11 cellular contexts compared by ENCODE assay signal in the genomic region with DNA sequence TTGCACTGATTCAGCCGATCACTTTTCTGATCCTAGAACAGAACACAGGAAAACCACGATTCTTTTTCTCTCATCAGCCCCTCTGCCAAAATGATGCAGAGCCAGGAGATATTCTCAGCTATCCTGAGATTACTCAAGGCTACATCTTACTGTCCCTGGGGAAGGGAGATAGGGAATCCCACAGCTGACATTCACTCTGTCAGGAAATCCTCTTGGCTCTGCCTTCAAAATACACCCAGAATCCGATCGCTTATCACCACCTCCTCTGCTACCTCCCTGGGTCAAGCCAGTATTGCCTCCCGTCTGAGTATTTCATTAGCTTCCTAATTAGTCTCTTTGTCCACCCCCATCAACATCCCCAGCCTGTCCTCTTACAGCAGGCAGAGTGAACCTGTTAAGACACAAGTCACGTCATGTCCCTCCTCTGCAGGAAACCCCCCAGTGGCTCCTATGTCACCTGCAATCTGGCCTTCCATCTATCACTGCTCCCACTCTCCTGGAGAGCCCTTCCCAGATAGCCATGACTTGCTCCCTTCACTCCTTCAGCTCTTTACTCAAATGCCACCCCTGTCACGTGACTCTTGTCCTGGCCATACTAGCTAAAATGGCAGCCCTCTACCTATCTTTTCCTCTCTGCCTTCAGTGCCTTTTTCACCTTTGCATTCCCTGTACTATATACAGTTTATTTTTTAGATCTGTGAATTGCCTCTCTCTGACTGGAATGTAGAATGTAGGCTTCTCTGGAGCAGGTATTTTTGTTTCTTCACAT.
DNase-seq lines count a peak whose midpoint lies in the region; ATAC-seq and TF ChIP-seq lines count a peak whose summit lies in the region.
"Had no signal": no experiment of that assay in that cellular context is flagged by ENCODE, and none has a peak within 500 bp of the region (broad histone marks: within the 10 kb centered on the region; RNA-seq: fewer than 3 reads in every experiment).

No MANE protein-coding gene starts in this region.

- H3K36me3 ChIP-seq in ACC112 (ENCODE audit: insufficient read depth, low read length) (no peaks in the 10 kb centered on the region), Peyer's patch (no peaks in the 10 kb centered on the region)
- no peaks in the 10 kb centered on the region for H3K36me3 ChIP-seq in CD4-positive, alpha-beta memory T cell (ENCODE audit: insufficient read depth, low read length)

- H2AFZ ChIP-seq in ACC112 (ENCODE audit: low read length, unreplicated experiment) = no peak overlapping the region

- no peak for TF ChIP-seq CTCF in Peyer's patch (IDR thresholded peaks at IDR 0.05)
- TF ChIP-seq CTCF in fibroblast of the aortic adventitia (IDR thresholded peaks at IDR 0.05; ENCODE audit: insufficient read depth, low read length) = no peak
- TF ChIP-seq CTCF in neural crest cell (conservative IDR thresholded peaks at IDR 0.05) = no peak

- intact Hi-C loops in CD4-positive, alpha-beta memory T cell (cut with micrococcal nuclease) = no loop called here

- H3K4me1 Mint-ChIP-seq in neural crest cell = peaks cover 49% of the 10 kb centered on the region
- H3K4me1 Mint-ChIP-seq in CD4-positive, alpha-beta memory T cell = peaks cover 6 to 14% (median 8%) of the 10 kb centered on the region in 4 donors

- CTCF ChIA-PET in CD4-positive, alpha-beta memory T cell (lab: Charles Lee; ENCODE audit: partially characterized antibody) = interaction anchor here (0.6 to 0.9 kb wide), 3 partner anchors 73 to 435 kb away, joined by 3 to 4 read pairs (median 4); no protein-coding TSS in a partner anchor

- H3K36me3 Mint-ChIP-seq in neural crest cell (ENCODE audit: low read depth) = no peaks in the 10 kb centered on the region
- H3K36me3 Mint-ChIP-seq in CD4-positive, alpha-beta memory T cell = peaks cover 15 to 27% of the 10 kb centered on the region in 2 donors

- H3K4me1 ChIP-seq in ACC112 (ENCODE audit: control insufficient read depth, insufficient read depth, low read length, unreplicated experiment) (peaks cover 49% of the 10 kb centered on the region), Peyer's patch (peaks cover 0 to 3% (median 0%) of the 10 kb centered on the region in 4 donors)
- no peaks in the 10 kb centered on the region for H3K4me1 ChIP-seq in CD4-positive, alpha-beta memory T cell (ENCODE audit: insufficient read depth, low read length)

- H3K9me3 Mint-ChIP-seq in neural crest cell = no peaks in the 10 kb centered on the region
- H3K9me3 Mint-ChIP-seq in CD4-positive, alpha-beta memory T cell = no peaks in the 10 kb centered on the region
- H3K9me3 Mint-ChIP-seq: naive B cell had no signal

- H3K27ac Mint-ChIP-seq in neural crest cell (ENCODE audit: unreplicated experiment) = peak overlapping the region; percentile 80
- H3K27ac Mint-ChIP-seq in CD4-positive, alpha-beta memory T cell = peak overlapping the region in 2 of 7 donors; percentile 28 to 31

- DNase-seq in Peyer's patch (no peak), fibroblast of the aortic adventitia (ENCODE audit: low read depth) (peak; percentile 34), neural crest cell (ENCODE audit: low read depth, low spot score) (no peak), UCSD-AML1 (lab: John Stamatoyannopoulos, UW; ENCODE audit: unreplicated experiment) (no peak), mucosa of gallbladder (ENCODE audit: low spot score) (no peak)
- no peak for DNase-seq in CD4-positive, alpha-beta memory T cell
- DNase-seq: activated T-cell treated with anti-CD3 and anti-CD28 coated beads for 4 hours, naive B cell, NCI-H2227 treated with DMSO at 0.1 percent for 48 hours had no signal

- ATAC-seq in HG03095 (IDR thresholded peaks at IDR 0.05; ENCODE audit: unreplicated experiment) = no peak

- POLR2A ChIA-PET in CD4-positive, alpha-beta memory T cell (lab: Charles Lee; ENCODE audit: partially characterized antibody) = no interaction called here

- no peak for TF ChIP-seq POLR2A in Peyer's patch (IDR thresholded peaks at IDR 0.05)

- H3K27ac ChIP-seq in ACC112 (ENCODE audit: low read depth, low read length) (peak overlapping the region; percentile 88), Peyer's patch (peak overlapping the region; percentile 18 to 86 (median 41))
- no peak overlapping the region for H3K27ac ChIP-seq in CD4-positive, alpha-beta memory T cell (ENCODE audit: low read depth, low read length)

- no peaks in the 10 kb centered on the region for H3K27me3 Mint-ChIP-seq in neural crest cell (ENCODE audit: low read depth)
- no peaks in the 10 kb centered on the region for H3K27me3 Mint-ChIP-seq in CD4-positive, alpha-beta memory T cell
- H3K27me3 Mint-ChIP-seq: naive B cell had no signal

- H3K79me2 ChIP-seq in ACC112 (ENCODE audit: control insufficient read depth, insufficient read depth, low read length, unreplicated experiment) = no peaks in the 10 kb centered on the region

- H3K27me3 ChIP-seq in ACC112 (ENCODE audit: insufficient read depth, low read length) = no peaks in the 10 kb centered on the region
- no peaks in the 10 kb centered on the region for H3K27me3 ChIP-seq in Peyer's patch
- no peaks in the 10 kb centered on the region for H3K27me3 ChIP-seq in CD4-positive, alpha-beta memory T cell (ENCODE audit: insufficient read depth, low read length)

- H3K9me3 ChIP-seq in Peyer's patch = no peaks in the 10 kb centered on the region
- no peaks in the 10 kb centered on the region for H3K9me3 ChIP-seq in CD4-positive, alpha-beta memory T cell (ENCODE audit: control insufficient read depth in 1 of 2, low read length in 2 of 2)

- H3K4me3 Mint-ChIP-seq in neural crest cell = peak overlapping the region; percentile 61
- no peak overlapping the region for H3K4me3 Mint-ChIP-seq in CD4-positive, alpha-beta memory T cell
- H3K4me3 Mint-ChIP-seq: naive B cell had no signal

- H3K4me3 ChIP-seq in ACC112 (ENCODE audit: low read depth, low read length) = no peak overlapping the region; the same call in 1 of the 2 replicates
- H3K4me3 ChIP-seq in Peyer's patch = no peak overlapping the region
- no peak overlapping the region for H3K4me3 ChIP-seq in fibroblast of the aortic adventitia (ENCODE audit: low read depth, low read length)
- no peak overlapping the region for H3K4me3 ChIP-seq in CD4-positive, alpha-beta memory T cell (ENCODE audit: low read length in 2 of 2)
